In genomic region chr17:17127156-17127555, GRCh38 we compare ENCODE assay signal across 16 cellular contexts.
DNase-seq lines count a peak whose midpoint lies in the region; ATAC-seq, FAIRE-seq and TF ChIP-seq lines count a peak whose summit lies in the region.
"Had no signal": no experiment of that assay in that cellular context is flagged by ENCODE, and none has a peak within 500 bp of the region (broad histone marks: within the 10 kb centered on the region; RNA-seq: fewer than 3 reads in every experiment).

No MANE protein-coding gene starts in this region.

- no peak overlapping the region for H3K4me3 ChIP-seq in endodermal cell (ENCODE audit: low read length)
- H3K4me3 ChIP-seq: K562, Peyer's patch had no signal

- H3K27ac Mint-ChIP-seq in T-helper 17 cell (peak overlapping the region; percentile 97), endodermal cell (peak overlapping the region; percentile 26)
- peak overlapping the region; percentile 97 for H3K27ac Mint-ChIP-seq in stimulated activated effector memory CD8-positive, alpha-beta T cell treated with anti-CD3 and anti-CD28 coated beads, Interleukin-12 subunit alpha, Interleukin-12 subunit beta, amount 100 ng/mL, for 72 hours
- H3K27ac Mint-ChIP-seq: activated naive CD8-positive, alpha-beta T cell treated with anti-CD3 and anti-CD28 coated beads for 36 hours; progenitor cell of endocrine pancreas had no signal

- DNase-seq in activated T-cell treated with anti-CD3 and anti-CD28 coated beads, Interleukin-2, amount 50 U/mL, for 4 hours = no peak
- DNase-seq in activated T-cell treated with anti-CD3 and anti-CD28 coated beads, Interleukin-2, amount 50 U/mL, for 1 hour = no peak
- DNase-seq in T-helper 17 cell = no peak
- DNase-seq in endodermal cell = no peak
- no peak for DNase-seq in stimulated activated effector memory CD8-positive, alpha-beta T cell treated with anti-CD3 and anti-CD28 coated beads, Interleukin-12 subunit alpha, Interleukin-12 subunit beta, amount 100 ng/mL, for 72 hours (ENCODE audit: low spot score in 2 of 2)
- no peak for DNase-seq in NCI-H1694 (lab: John Stamatoyannopoulos, UW)
- no peak for DNase-seq in H54 (ENCODE audit: insufficient read length, low spot score)
- DNase-seq: activated naive CD8-positive, alpha-beta T cell treated with anti-CD3 and anti-CD28 coated beads for 36 hours; foreskin keratinocyte; NCI-H1048; Peyer's patch; stimulated activated naive CD4-positive, alpha-beta T cell had no signal

- no peaks in the 10 kb centered on the region for H3K27me3 Mint-ChIP-seq in activated T-cell treated with anti-CD3 and anti-CD28 coated beads, Interleukin-2, amount 50 U/mL, for 4 hours (ENCODE audit: low read depth)
- H3K27me3 Mint-ChIP-seq in T-helper 17 cell (no peaks in the 10 kb centered on the region), endodermal cell (ENCODE audit: insufficient read depth) (no peaks in the 10 kb centered on the region)
- H3K27me3 Mint-ChIP-seq: activated naive CD8-positive, alpha-beta T cell treated with anti-CD3 and anti-CD28 coated beads for 36 hours; progenitor cell of endocrine pancreas had no signal

- H3K4me3 Mint-ChIP-seq in activated T-cell treated with anti-CD3 and anti-CD28 coated beads, Interleukin-2, amount 50 U/mL, for 4 hours = peak overlapping the region; percentile 38
- H3K4me3 Mint-ChIP-seq in T-helper 17 cell (peak overlapping the region; percentile 63), endodermal cell (no peak overlapping the region)
- peak overlapping the region; percentile 68 for H3K4me3 Mint-ChIP-seq in stimulated activated effector memory CD8-positive, alpha-beta T cell treated with anti-CD3 and anti-CD28 coated beads, Interleukin-12 subunit alpha, Interleukin-12 subunit beta, amount 100 ng/mL, for 72 hours
- H3K4me3 Mint-ChIP-seq: activated naive CD8-positive, alpha-beta T cell treated with anti-CD3 and anti-CD28 coated beads for 36 hours had no signal

- H3K36me3 Mint-ChIP-seq in activated T-cell treated with anti-CD3 and anti-CD28 coated beads, Interleukin-2, amount 50 U/mL, for 4 hours (ENCODE audit: insufficient read depth) = peaks cover 10% of the 10 kb centered on the region
- peaks cover 4% of the 10 kb centered on the region for H3K36me3 Mint-ChIP-seq in T-helper 17 cell (ENCODE audit: low read depth)
- peaks cover 11% of the 10 kb centered on the region for H3K36me3 Mint-ChIP-seq in endodermal cell (ENCODE audit: low read depth)
- peaks cover 35% of the 10 kb centered on the region for H3K36me3 Mint-ChIP-seq in stimulated activated effector memory CD8-positive, alpha-beta T cell treated with anti-CD3 and anti-CD28 coated beads, Interleukin-12 subunit alpha, Interleukin-12 subunit beta, amount 100 ng/mL, for 72 hours
- H3K36me3 Mint-ChIP-seq: activated naive CD8-positive, alpha-beta T cell treated with anti-CD3 and anti-CD28 coated beads for 36 hours had no signal

- TF ChIP-seq POLR2A in H54 (IDR thresholded peaks at IDR 0.05; ENCODE audit: low read depth, low read length) = no peak

- no peak for FAIRE-seq in H54 (lab: Jason Lieb, UNC)
- FAIRE-seq: K562 had no signal

- no peak for TF ChIP-seq CTCF in endodermal cell (conservative IDR thresholded peaks at IDR 0.05)

- H3K4me1 ChIP-seq in endodermal cell (ENCODE audit: control insufficient read depth, insufficient read depth, low read length) = no peaks in the 10 kb centered on the region
- H3K4me1 ChIP-seq: foreskin keratinocyte had no signal

- H3K9me3 Mint-ChIP-seq in activated T-cell treated with anti-CD3 and anti-CD28 coated beads, Interleukin-2, amount 50 U/mL, for 4 hours = no peaks in the 10 kb centered on the region
- H3K9me3 Mint-ChIP-seq in endodermal cell = no peaks in the 10 kb centered on the region
- no peaks in the 10 kb centered on the region for H3K9me3 Mint-ChIP-seq in stimulated activated effector memory CD8-positive, alpha-beta T cell treated with anti-CD3 and anti-CD28 coated beads, Interleukin-12 subunit alpha, Interleukin-12 subunit beta, amount 100 ng/mL, for 72 hours
- H3K9me3 Mint-ChIP-seq: activated naive CD8-positive, alpha-beta T cell treated with anti-CD3 and anti-CD28 coated beads for 36 hours had no signal

- no peak overlapping the region for H3K27ac ChIP-seq in endodermal cell (ENCODE audit: low read depth, low read length)
- H3K27ac ChIP-seq: foreskin keratinocyte, VCaP had no signal

- H3K27me3 ChIP-seq in endodermal cell (ENCODE audit: control insufficient read depth, insufficient read depth, low read length, poor library complexity, severe bottlenecking) = no peaks in the 10 kb centered on the region
- H3K27me3 ChIP-seq: foreskin keratinocyte, Peyer's patch had no signal

- no peak for ATAC-seq in activated T-cell treated with anti-CD3 and anti-CD28 coated beads, Interleukin-2, amount 50 U/mL, for 4 hours
- ATAC-seq in T-helper 17 cell = no peak
- ATAC-seq in stimulated activated effector memory CD8-positive, alpha-beta T cell treated with anti-CD3 and anti-CD28 coated beads, Interleukin-12 subunit alpha, Interleukin-12 subunit beta, amount 100 ng/mL, for 72 hours = peak; percentile 76
- ATAC-seq in HG02973 (IDR thresholded peaks at IDR 0.05; ENCODE audit: unreplicated experiment) = no peak
- ATAC-seq: foreskin keratinocyte, K562 had no signal

- peaks cover 22% of the 10 kb centered on the region for H3K36me3 ChIP-seq in endodermal cell (ENCODE audit: control insufficient read depth, insufficient read depth, low read length)

- WGBS in endodermal cell (ENCODE audit: insufficient coverage in 1 of 2, insufficient read length in 1 of 2), 2 experiments = 87 to 92% methylated on average over 3 to 5 of the region's 6 CpGs

- H3K9me3 ChIP-seq in T-helper 17 cell (ENCODE audit: control insufficient read depth, low read length, poor library complexity, severe bottlenecking) (no peaks in the 10 kb centered on the region), endodermal cell (ENCODE audit: control insufficient read depth, low read length) (no peaks in the 10 kb centered on the region)
- H3K9me3 ChIP-seq: Peyer's patch had no signal

- no peak overlapping the region for H3K9ac ChIP-seq in endodermal cell (ENCODE audit: extremely low read depth, low read length, poor library complexity, severe bottlenecking)

- peaks cover 49% of the 10 kb centered on the region for H3K4me1 Mint-ChIP-seq in activated T-cell treated with anti-CD3 and anti-CD28 coated beads, Interleukin-2, amount 50 U/mL, for 4 hours (ENCODE audit: low read depth)
- H3K4me1 Mint-ChIP-seq in T-helper 17 cell = peaks cover 56% of the 10 kb centered on the region
- H3K4me1 Mint-ChIP-seq in endodermal cell = no peaks in the 10 kb centered on the region
- peaks cover 79% of the 10 kb centered on the region for H3K4me1 Mint-ChIP-seq in stimulated activated effector memory CD8-positive, alpha-beta T cell treated with anti-CD3 and anti-CD28 coated beads, Interleukin-12 subunit alpha, Interleukin-12 subunit beta, amount 100 ng/mL, for 72 hours

Comparison
In these comparisons a context has a peak if more than half of its experiments do, and no peak if none do; other contexts are left out.
1. H3K27ac Mint-ChIP-seq: peak in every context shown above with its lines; median percentile 97 in T-helper 17 cell; 97 in stimulated activated effector memory CD8-positive, alpha-beta T cell treated with anti-CD3 and anti-CD28 coated beads, Interleukin-12 subunit alpha, Interleukin-12 subunit beta, amount 100 ng/mL, for 72 hours; 26 in endodermal cell.